In genomic region chr10:49331431-49331830, GRCh38 we compare ENCODE assay signal across 29 cellular contexts. TPM values are rescaled to one million over a fixed set of nuclear protein-coding genes. Genes with fewer than 3 reads are reported as not detected.
"Had no signal": no experiment of that assay in that cellular context is flagged by ENCODE, and none has a peak within 500 bp of the region (broad histone marks: within the 10 kb centered on the region; RNA-seq: fewer than 3 reads in every experiment).

No MANE protein-coding gene starts in this region.

- H3K4me1 ChIP-seq: foreskin keratinocyte, gastrocnemius medialis had no signal

- H3K9me3 ChIP-seq: gastrocnemius medialis had no signal

- DNase-seq: activated CD4-positive, alpha-beta memory T cell treated with anti-CD3 and anti-CD28 coated beads for 36 hours; activated CD4-positive, alpha-beta T cell treated with anti-CD3 and anti-CD28 coated beads for 36 hours; activated CD4-positive, alpha-beta T cell treated with anti-CD3 and anti-CD28 coated beads, Interleukin-2, amount 10 ng/mL, durations not matched to agents 24 days and 14 days; activated CD4-positive, CD25-positive, alpha-beta regulatory T cell; activated CD4-positive, CD25-positive, alpha-beta regulatory T cell treated with anti-CD3 and anti-CD28 coated beads, Interleukin-2, amount 50 U/mL, for 72 hours; activated CD8-positive, alpha-beta T cell treated with anti-CD3 and anti-CD28 coated beads, Interleukin-2, amount 10 ng/mL, durations not matched to agents 7 days and 5 days; activated effector memory CD4-positive, alpha-beta T cell treated with Interleukin-2 at 50 U/mL for 16 hours; activated gamma-delta T cell treated with Interleukin-2 at 50 U/mL for 16 hours; activated naive CD4-positive, alpha-beta T cell treated with anti-CD3 and anti-CD28 coated beads, Interleukin-2, amount 50 U/mL, for 16 hours; activated naive CD4-positive, alpha-beta T cell treated with Interleukin-2 at 50 U/mL for 16 hours; activated T-cell treated with anti-CD3 and anti-CD28 coated beads, Interleukin-2, amount 50 U/mL, for 4 hours; amniotic stem cell; anterior cingulate cortex; brain microvascular endothelial cell; caudate nucleus; effector memory CD4-positive, alpha-beta T cell; endodermal cell; foreskin keratinocyte; gastrocnemius medialis; glutamatergic neuron; T-helper 2 cell had no signal

- H3K27ac ChIP-seq: brain microvascular endothelial cell, foreskin keratinocyte, gastrocnemius medialis had no signal

- H3K4me3 ChIP-seq: gastrocnemius medialis had no signal

- ATAC-seq: activated CD4-positive, alpha-beta T cell treated with anti-CD3 and anti-CD28 coated beads for 36 hours; activated CD8-positive, alpha-beta T cell treated with anti-CD3 and anti-CD28 coated beads, Interleukin-2, amount 10 ng/mL, durations not matched to agents 7 days and 5 days; activated T-cell treated with anti-CD3 and anti-CD28 coated beads, Interleukin-2, amount 50 U/mL, for 4 hours; activated T-helper 17 cell treated with anti-CD3 and anti-CD28 coated beads, Interleukin-2, amount 50 U/mL, for 72 hours; esophagus mucosa; foreskin keratinocyte had no signal

- H3K27me3 ChIP-seq: brain microvascular endothelial cell, foreskin keratinocyte, gastrocnemius medialis had no signal

- H3K36me3 ChIP-seq: brain microvascular endothelial cell had no signal

RNA-seq across cellular contexts. Expression of gene C10orf71, which starts 32.5 kb away (rescaled TPM):
- total RNA-seq: activated CD4-positive, alpha-beta memory T cell treated with anti-CD3 and anti-CD28 coated beads for 36 hours; activated CD4-positive, alpha-beta T cell treated with anti-CD3 and anti-CD28 coated beads for 36 hours; activated CD4-positive, alpha-beta T cell treated with anti-CD3 and anti-CD28 coated beads, Interleukin-2, amount 10 ng/mL, durations not matched to agents 24 days and 14 days; activated CD8-positive, alpha-beta T cell treated with anti-CD3 and anti-CD28 coated beads, Interleukin-2, amount 10 ng/mL, durations not matched to agents 7 days and 5 days; activated T-cell treated with anti-CD3 and anti-CD28 coated beads, Interleukin-2, amount 50 U/mL, for 4 hours; activated T-helper 17 cell treated with anti-CD3 and anti-CD28 coated beads, Interleukin-2, amount 50 U/mL, for 72 hours; astrocyte; bronchial epithelial cell; chondrocyte; dermis microvascular lymphatic vessel endothelial cell; epithelial cell of proximal tubule; esophagus mucosa; foreskin keratinocyte; T-helper 1 cell treated with Interleukin-12 subunit alpha and Interleukin-12 subunit beta and Interleukin-4 antibody, amounts not matched to agents 30 ng/mL and 1 ng/mL, for 36 hours had no signal
- polyA plus RNA-seq: foreskin keratinocyte had no signal
